In genomic region chr12:51395283-51396230, GRCh38 we compare ENCODE assay signal across 11 cellular contexts. TPM values are rescaled to one million over a fixed set of nuclear protein-coding genes. Genes with fewer than 3 reads are reported as not detected.
DNase-seq lines count a peak whose midpoint lies in the region; ATAC-seq and TF ChIP-seq lines count a peak whose summit lies in the region.
"Had no signal": no experiment of that assay in that cellular context is flagged by ENCODE, and none has a peak within 500 bp of the region (broad histone marks: within the 10 kb centered on the region; RNA-seq: fewer than 3 reads in every experiment).

No MANE protein-coding gene starts in this region.

- no peak for TF ChIP-seq CTCF in upper lobe of right lung (IDR thresholded peaks at IDR 0.05)

- DNase-seq in stimulated activated CD4-positive, alpha-beta T cell treated with anti-CD3 and anti-CD28 coated beads, Interleukin-4, amount 100 ng/mL, for 24 hours, result peak; percentile 34
- DNase-seq in stimulated activated CD4-positive, alpha-beta T cell treated with anti-CD3 and anti-CD28 coated beads, Interleukin-2, amount 100 ng/mL, for 48 hours, result no peak
- DNase-seq in upper lobe of right lung (no peak), posterior cingulate gyrus (no peak), NCI-H2081 treated with DMSO at 0.1 percent for 48 hours (lab: John Stamatoyannopoulos, UW) (no peak)
- DNase-seq: DMS53, upper lobe of left lung had no signal

- H3K9me3 Mint-ChIP-seq in activated naive CD4-positive, alpha-beta T cell treated with anti-CD3 and anti-CD28 coated beads, Interleukin-2, amount 50 U/mL, for 24 hours, result no peaks in the 10 kb centered on the region

- no peaks in the 10 kb centered on the region for H3K27me3 Mint-ChIP-seq in activated naive CD4-positive, alpha-beta T cell treated with anti-CD3 and anti-CD28 coated beads, Interleukin-2, amount 50 U/mL, for 24 hours

- H3K27ac ChIP-seq in upper lobe of right lung, result peak overlapping the region; percentile 19

- peaks cover 45% of the 10 kb centered on the region for H3K4me1 Mint-ChIP-seq in activated naive CD4-positive, alpha-beta T cell treated with anti-CD3 and anti-CD28 coated beads, Interleukin-2, amount 50 U/mL, for 24 hours

- no peaks in the 10 kb centered on the region for H3K36me3 Mint-ChIP-seq in activated naive CD4-positive, alpha-beta T cell treated with anti-CD3 and anti-CD28 coated beads, Interleukin-2, amount 50 U/mL, for 24 hours

- peak; percentile 38 for ATAC-seq in HG03442 (IDR thresholded peaks at IDR 0.05; ENCODE audit: unreplicated experiment)
- ATAC-seq in upper lobe of right lung, result no peak
- no peak for ATAC-seq in HG02840 (IDR thresholded peaks at IDR 0.05; ENCODE audit: low FRiP score, unreplicated experiment)

- H3K27ac Mint-ChIP-seq in activated naive CD4-positive, alpha-beta T cell treated with anti-CD3 and anti-CD28 coated beads, Interleukin-2, amount 50 U/mL, for 24 hours, result peak overlapping the region; percentile 65

- H3K27me3 ChIP-seq in upper lobe of right lung, result no peaks in the 10 kb centered on the region

- no peak overlapping the region for H3K4me3 ChIP-seq in upper lobe of right lung
- H3K4me3 ChIP-seq: upper lobe of left lung had no signal

- peaks cover 10% of the 10 kb centered on the region for H3K4me1 ChIP-seq in upper lobe of right lung

- H3K9me3 ChIP-seq in upper lobe of right lung, result no peaks in the 10 kb centered on the region
- H3K9me3 ChIP-seq: upper lobe of left lung had no signal

- H3K4me3 Mint-ChIP-seq in activated naive CD4-positive, alpha-beta T cell treated with anti-CD3 and anti-CD28 coated beads, Interleukin-2, amount 50 U/mL, for 24 hours, result peak overlapping the region; percentile 49

- H3K36me3 ChIP-seq in upper lobe of right lung, result no peaks in the 10 kb centered on the region
- H3K36me3 ChIP-seq: upper lobe of left lung had no signal

- intact Hi-C loops in upper lobe of right lung (cut with DNase I) (no loop called here), posterior cingulate gyrus (cut with DNase I) (no loop called here)

RNA-seq across cellular contexts. Expression of gene GALNT6, which starts 4.4 kb away (rescaled TPM):
- total RNA-seq in upper lobe of right lung, result 16.6 TPM

RNA-seq across cellular contexts. Expression of gene SLC4A8, which starts 29.1 kb away (rescaled TPM):
- 2.5 TPM for total RNA-seq in upper lobe of right lung

RNA-seq across cellular contexts. Expression of gene CELA1, which starts 49.1 kb away (rescaled TPM):
- total RNA-seq in upper lobe of right lung, result not detected
- total RNA-seq: osteocyte, upper lobe of left lung had no signal
